Comparison of ENCODE assay signal across 13 cellular contexts in the genomic region with DNA sequence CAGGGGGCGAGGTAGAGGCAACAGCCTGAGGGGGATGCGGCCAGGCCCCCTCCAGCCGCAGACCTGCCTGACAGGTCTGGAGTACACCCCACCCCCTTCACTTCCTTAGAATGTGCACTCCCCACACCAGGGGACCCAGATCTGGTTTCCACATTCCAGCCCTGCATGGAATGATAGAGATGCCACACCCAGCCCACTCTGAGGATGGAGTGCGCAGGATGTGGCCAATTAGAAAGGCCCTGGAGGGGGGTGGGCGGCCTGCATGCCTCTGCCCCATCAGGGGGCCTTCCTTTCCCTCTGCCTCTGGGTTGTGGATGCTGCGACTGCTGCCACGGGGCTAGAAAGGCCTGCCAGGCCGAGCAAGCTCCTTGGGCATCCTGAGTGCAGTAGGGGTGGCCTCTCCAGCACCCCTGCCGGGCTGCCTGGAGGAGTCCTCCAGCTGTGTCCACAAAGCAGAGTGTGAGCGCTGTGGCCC. TPM values are rescaled to one million over a fixed set of nuclear protein-coding genes. Genes with fewer than 3 reads are reported as not detected.
DNase-seq lines count a peak whose midpoint lies in the region; ATAC-seq, FAIRE-seq and TF ChIP-seq lines count a peak whose summit lies in the region.
"Had no signal": no experiment of that assay in that cellular context is flagged by ENCODE, and none has a peak within 500 bp of the region (broad histone marks: within the 10 kb centered on the region; RNA-seq: fewer than 3 reads in every experiment).

No MANE protein-coding gene starts in this region.

- no peaks in the 10 kb centered on the region for H3K9me3 Mint-ChIP-seq in activated CD8-positive, alpha-beta memory T cell treated with anti-CD3 and anti-CD28 coated beads, Interleukin-2, amount 10 ng/mL, durations not matched to agents 7 days and 5 days (ENCODE audit: low read depth)
- H3K9me3 Mint-ChIP-seq in astrocyte (ENCODE audit: unreplicated experiment) = no peaks in the 10 kb centered on the region
- no peaks in the 10 kb centered on the region for H3K9me3 Mint-ChIP-seq in CD14-positive monocyte
- H3K9me3 Mint-ChIP-seq: activated T-cell treated with anti-CD3 and anti-CD28 coated beads, Interleukin-2, amount 50 U/mL, for 72 hours; naive B cell had no signal

- no peak overlapping the region for H3K4me3 Mint-ChIP-seq in activated CD8-positive, alpha-beta memory T cell treated with anti-CD3 and anti-CD28 coated beads, Interleukin-2, amount 10 ng/mL, durations not matched to agents 7 days and 5 days
- H3K4me3 Mint-ChIP-seq in astrocyte (ENCODE audit: unreplicated experiment) (no peak overlapping the region), CD14-positive monocyte (no peak overlapping the region)
- H3K4me3 Mint-ChIP-seq: activated T-cell treated with anti-CD3 and anti-CD28 coated beads, Interleukin-2, amount 50 U/mL, for 72 hours; naive B cell had no signal

- CTCF ChIA-PET in activated CD8-positive, alpha-beta memory T cell treated with anti-CD3 and anti-CD28 coated beads, Interleukin-2, amount 10 ng/mL, durations not matched to agents 7 days and 5 days (lab: Charles Lee) = no interaction called here

- no peak for TF ChIP-seq CTCF in astrocyte (IDR thresholded peaks at IDR 0.05; ENCODE audit: insufficient read depth, low read depth, low read length)
- no peak for TF ChIP-seq CTCF in CD14-positive monocyte (IDR thresholded peaks at IDR 0.05)

- H3K27me3 Mint-ChIP-seq in activated CD8-positive, alpha-beta memory T cell treated with anti-CD3 and anti-CD28 coated beads, Interleukin-2, amount 10 ng/mL, durations not matched to agents 7 days and 5 days = no peaks in the 10 kb centered on the region
- H3K27me3 Mint-ChIP-seq in astrocyte (ENCODE audit: low read depth, unreplicated experiment) (no peaks in the 10 kb centered on the region), CD14-positive monocyte (ENCODE audit: low read depth in 3 of 3) (peaks cover 0 to 6% (median 0%) of the 10 kb centered on the region in 3 donors)
- H3K27me3 Mint-ChIP-seq: naive B cell had no signal

- H3K4me2 ChIP-seq in astrocyte (ENCODE audit: low read length) = peak overlapping the region; percentile 17

- peaks cover 27% of the 10 kb centered on the region for H3K4me1 ChIP-seq in astrocyte (ENCODE audit: insufficient read depth, low read length)

- no peaks in the 10 kb centered on the region for H3K9me3 ChIP-seq in astrocyte (ENCODE audit: insufficient read depth, low read depth, low read length)
- H3K9me3 ChIP-seq: thyroid gland had no signal

- intact Hi-C loops in CD14-positive monocyte (cut with micrococcal nuclease) = no loop called here

- no peaks in the 10 kb centered on the region for H3K4me1 Mint-ChIP-seq in activated CD8-positive, alpha-beta memory T cell treated with anti-CD3 and anti-CD28 coated beads, Interleukin-2, amount 10 ng/mL, durations not matched to agents 7 days and 5 days
- H3K4me1 Mint-ChIP-seq in astrocyte (ENCODE audit: low read depth, unreplicated experiment) = peaks cover 3% of the 10 kb centered on the region
- H3K4me1 Mint-ChIP-seq in CD14-positive monocyte = peaks cover 18% of the 10 kb centered on the region
- H3K4me1 Mint-ChIP-seq: naive B cell had no signal

- H3K27ac ChIP-seq in astrocyte (ENCODE audit: low read depth, low read length) = no peak overlapping the region
- H3K27ac ChIP-seq: thyroid gland had no signal

- no peak overlapping the region for H3K27ac Mint-ChIP-seq in activated CD8-positive, alpha-beta memory T cell treated with anti-CD3 and anti-CD28 coated beads, Interleukin-2, amount 10 ng/mL, durations not matched to agents 7 days and 5 days
- H3K27ac Mint-ChIP-seq in astrocyte (ENCODE audit: unreplicated experiment) (no peak overlapping the region), CD14-positive monocyte (no peak overlapping the region)
- H3K27ac Mint-ChIP-seq: activated T-cell treated with anti-CD3 and anti-CD28 coated beads, Interleukin-2, amount 50 U/mL, for 72 hours; naive B cell had no signal

- no peaks in the 10 kb centered on the region for H3K79me2 ChIP-seq in astrocyte (ENCODE audit: insufficient read depth, low read length)

- peak; percentile 12 for ATAC-seq in activated CD8-positive, alpha-beta memory T cell treated with anti-CD3 and anti-CD28 coated beads, Interleukin-2, amount 10 ng/mL, durations not matched to agents 7 days and 5 days
- ATAC-seq: activated CD4-positive, CD25-positive, alpha-beta regulatory T cell treated with anti-CD3 and anti-CD28 coated beads, Interleukin-2, amount 50 U/mL, for 24 hours; activated T-cell treated with anti-CD3 and anti-CD28 coated beads, Interleukin-2, amount 50 U/mL, for 72 hours had no signal

- no peak for FAIRE-seq in astrocyte (lab: Jason Lieb, UNC)

- no peaks in the 10 kb centered on the region for H3K36me3 ChIP-seq in astrocyte (ENCODE audit: insufficient read depth, low read length)

- H3K27me3 ChIP-seq in astrocyte (ENCODE audit: insufficient read depth, low read length) = no peaks in the 10 kb centered on the region
- H3K27me3 ChIP-seq: thyroid gland had no signal

- peaks cover 19% of the 10 kb centered on the region for H3K36me3 Mint-ChIP-seq in activated CD8-positive, alpha-beta memory T cell treated with anti-CD3 and anti-CD28 coated beads, Interleukin-2, amount 10 ng/mL, durations not matched to agents 7 days and 5 days
- H3K36me3 Mint-ChIP-seq in astrocyte (ENCODE audit: low read depth, unreplicated experiment) (peaks cover 10% of the 10 kb centered on the region), CD14-positive monocyte (peaks cover 71 to 98% of the 10 kb centered on the region in 2 donors)

- no peak overlapping the region for H2AFZ ChIP-seq in astrocyte (ENCODE audit: low read depth, low read length)

- H3K9ac ChIP-seq in astrocyte (ENCODE audit: low read length) = no peak overlapping the region

- no peak overlapping the region for H3K4me3 ChIP-seq in astrocyte (ENCODE audit: insufficient read depth, low read depth, low read length)
- H3K4me3 ChIP-seq: thyroid gland had no signal

- H4K20me1 ChIP-seq in astrocyte (ENCODE audit: insufficient read depth, low read length) = no peaks in the 10 kb centered on the region

- DNase-seq in activated CD8-positive, alpha-beta memory T cell treated with anti-CD3 and anti-CD28 coated beads, Interleukin-2, amount 10 ng/mL, durations not matched to agents 7 days and 5 days = no peak
- DNase-seq in activated CD8-positive, alpha-beta memory T cell treated with anti-CD3 and anti-CD28 coated beads, Interleukin-2, amount 50 U/mL, for 48 hours = no peak
- DNase-seq in astrocyte (ENCODE audit: low read depth) (no peak), iris pigment epithelial cell (ENCODE audit: low read depth) (peak; percentile 32), CD14-positive monocyte (ENCODE audit: low spot score) (no peak), NCI-H774 (lab: John Stamatoyannopoulos, UW) (no peak), NCI-H1694 treated with DMSO at 0.1 percent for 48 hours (lab: John Stamatoyannopoulos, UW) (no peak), SIG-M5 treated with dmso at 0.1 percent for 504 hours (lab: John Stamatoyannopoulos, UW; ENCODE audit: unreplicated experiment) (no peak)
- DNase-seq: activated T-cell treated with anti-CD3 and anti-CD28 coated beads, Interleukin-2, amount 50 U/mL, for 72 hours; naive B cell; NCI-H526; thyroid gland had no signal

RNA-seq across cellular contexts. Expression of a gene that starts 28.2 kb away (rescaled TPM):
- total RNA-seq in activated CD8-positive, alpha-beta memory T cell treated with anti-CD3 and anti-CD28 coated beads, Interleukin-2, amount 10 ng/mL, durations not matched to agents 7 days and 5 days = 1 to 10 TPM in 1 of 2 experiments, under 1 TPM in 1; 0.96 to 3.6 TPM
- 7.9 and 9.7 TPM in 2 replicates for total RNA-seq in astrocyte
- not detected for polyA plus RNA-seq in CD14-positive monocyte

RNA-seq across cellular contexts. Expression of a gene that starts 29.1 kb away (rescaled TPM):
- 10 to 100 TPM; 27.7 to 35.2 TPM for total RNA-seq in activated CD8-positive, alpha-beta memory T cell treated with anti-CD3 and anti-CD28 coated beads, Interleukin-2, amount 10 ng/mL, durations not matched to agents 7 days and 5 days
- total RNA-seq in astrocyte = 13.4 and 13.8 TPM in 2 replicates
- 1 to 10 TPM; 3.2 to 3.9 TPM for polyA plus RNA-seq in CD14-positive monocyte
